12 cellular contexts compared by ENCODE assay signal in the genomic region with DNA sequence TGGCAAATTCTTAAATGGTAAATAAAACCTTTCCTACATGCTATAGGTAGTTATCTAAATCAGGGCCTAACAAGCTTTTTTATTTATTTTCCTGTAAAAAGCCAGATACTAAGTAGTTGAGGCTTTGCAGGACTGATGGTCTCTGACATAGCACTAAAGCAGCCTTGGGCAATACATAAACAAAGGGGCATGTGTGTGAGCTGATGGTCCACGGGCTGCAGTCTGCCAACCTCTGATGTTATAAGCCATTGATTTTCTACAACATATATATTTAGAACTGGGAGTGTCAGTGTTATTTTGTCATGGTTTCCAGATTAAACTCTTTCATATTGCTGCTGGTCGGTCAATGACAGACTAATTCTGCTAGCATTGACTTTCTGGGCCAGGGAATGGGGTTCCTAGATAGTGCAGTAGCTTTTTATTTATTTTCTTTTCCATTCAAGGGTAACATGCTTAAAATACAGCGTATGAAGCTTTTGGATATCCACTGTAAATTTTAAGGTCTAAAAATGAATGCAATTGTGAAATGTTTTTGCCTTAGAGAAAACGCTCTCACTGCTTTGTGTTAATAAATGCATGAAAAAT.
"Had no signal": no experiment of that assay in that cellular context is flagged by ENCODE, and none has a peak within 500 bp of the region (broad histone marks: within the 10 kb centered on the region; RNA-seq: fewer than 3 reads in every experiment).

No MANE protein-coding gene starts in this region.

- H3K27me3 ChIP-seq: adrenal gland, body of pancreas, right atrium auricular region, transverse colon had no signal

- H3K27me3 Mint-ChIP-seq: activated B cell treated with CpG ODN at 0.5 μM for 24 hours had no signal

- H3K9me3 ChIP-seq: adrenal gland, body of pancreas, right atrium auricular region, transverse colon had no signal

- H3K4me3 Mint-ChIP-seq: activated B cell treated with CpG ODN at 0.5 μM for 24 hours; activated CD4-positive, alpha-beta T cell treated with anti-CD3 and anti-CD28 coated beads, Interleukin-2, amount 10 ng/mL, durations not matched to agents 24 days and 14 days; activated naive CD4-positive, alpha-beta T cell treated with anti-CD3 and anti-CD28 coated beads for 36 hours; central memory CD8-positive, alpha-beta T cell; T-helper 1 cell treated with Interleukin-12 subunit alpha and Interleukin-12 subunit beta and Interleukin-4 antibody, amounts not matched to agents 30 μg/mL and 1 μg/mL, for 36 hours had no signal

- H3K4me3 ChIP-seq: adrenal gland, body of pancreas, right atrium auricular region, transverse colon had no signal

- H3K27ac ChIP-seq: adrenal gland, right atrium auricular region, transverse colon had no signal

- H3K36me3 ChIP-seq: adrenal gland, right atrium auricular region, transverse colon had no signal

- DNase-seq: activated B cell treated with CpG ODN at 0.5 μM for 24 hours; activated CD4-positive, alpha-beta T cell treated with anti-CD3 and anti-CD28 coated beads, Interleukin-2, amount 10 ng/mL, durations not matched to agents 24 days and 14 days; activated naive CD4-positive, alpha-beta T cell treated with anti-CD3 and anti-CD28 coated beads for 36 hours; body of pancreas; effector memory CD4-positive, alpha-beta T cell; erythroblast; hippocampal formation; transverse colon had no signal

- H3K27ac Mint-ChIP-seq: activated B cell treated with CpG ODN at 0.5 μM for 24 hours; activated CD4-positive, alpha-beta T cell treated with anti-CD3 and anti-CD28 coated beads, Interleukin-2, amount 10 ng/mL, durations not matched to agents 24 days and 14 days; activated naive CD4-positive, alpha-beta T cell treated with anti-CD3 and anti-CD28 coated beads for 36 hours; T-helper 1 cell treated with Interleukin-12 subunit alpha and Interleukin-12 subunit beta and Interleukin-4 antibody, amounts not matched to agents 30 μg/mL and 1 μg/mL, for 36 hours had no signal

- H3K9me3 Mint-ChIP-seq: activated B cell treated with CpG ODN at 0.5 μM for 24 hours; activated CD4-positive, alpha-beta T cell treated with anti-CD3 and anti-CD28 coated beads, Interleukin-2, amount 10 ng/mL, durations not matched to agents 24 days and 14 days; activated naive CD4-positive, alpha-beta T cell treated with anti-CD3 and anti-CD28 coated beads for 36 hours; central memory CD8-positive, alpha-beta T cell; T-helper 1 cell treated with Interleukin-12 subunit alpha and Interleukin-12 subunit beta and Interleukin-4 antibody, amounts not matched to agents 30 μg/mL and 1 μg/mL, for 36 hours had no signal

- H3K4me1 Mint-ChIP-seq: activated CD4-positive, alpha-beta T cell treated with anti-CD3 and anti-CD28 coated beads, Interleukin-2, amount 10 ng/mL, durations not matched to agents 24 days and 14 days; central memory CD8-positive, alpha-beta T cell had no signal
